In the genomic region with DNA sequence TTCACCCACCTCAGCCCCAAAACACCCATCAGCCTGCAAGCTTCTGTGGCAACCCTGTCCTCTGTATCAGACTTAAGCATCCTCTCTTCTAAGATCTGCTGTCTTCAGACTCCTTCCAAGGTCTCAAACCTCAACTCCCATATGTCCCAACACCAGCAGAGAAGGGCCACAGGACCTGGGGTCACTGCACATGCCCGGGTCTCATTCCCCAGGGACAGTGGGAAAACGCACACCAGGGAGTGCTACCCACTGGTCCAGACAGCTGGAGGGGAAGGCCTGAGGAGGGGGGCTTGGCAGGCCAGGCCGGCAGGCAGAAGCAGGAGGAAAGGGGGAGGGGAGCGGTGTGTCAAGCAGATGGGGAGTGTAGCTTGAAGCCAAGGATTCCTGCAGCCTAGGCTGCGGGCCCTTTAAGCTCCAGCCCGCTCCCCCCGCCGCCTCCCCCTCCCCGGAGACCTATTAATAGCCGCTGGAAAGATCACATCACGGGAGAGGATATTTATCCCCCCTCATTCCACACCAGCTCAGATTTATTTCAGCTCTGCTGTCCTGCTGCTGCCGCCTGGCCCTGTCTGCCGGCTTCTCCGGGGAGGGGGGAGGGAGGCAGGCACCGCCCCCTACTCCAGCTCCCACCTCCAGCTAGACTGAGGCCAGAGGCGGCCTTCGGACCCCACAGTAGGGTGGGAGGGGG, we compare ENCODE assay signal across 8 cellular contexts. TPM values are rescaled to one million over a fixed set of nuclear protein-coding genes. Genes with fewer than 3 reads are reported as not detected.
DNase-seq lines count a peak whose midpoint lies in the region; ATAC-seq and TF ChIP-seq lines count a peak whose summit lies in the region.

No MANE protein-coding gene starts in this region.

- H3K9me3 ChIP-seq in AG04450 (ENCODE audit: control insufficient read depth, insufficient read depth, low read length) = no peaks in the 10 kb centered on the region; the same call in 1 of the 2 replicates

- POLR2A ChIA-PET in AG04450 (lab: Yijun Ruan, JAX) = interaction anchor here (0.6 to 5.1 kb wide), 14 partner anchors 15 to 400 kb away, joined by 3 to 81 read pairs (median 5); partner anchors contain the start of genes ARCN1, BCL9L, CENATAC and DDX6
- POLR2A ChIA-PET in HEK293T (lab: Yijun Ruan, JAX) = interaction anchor here (0.9 to 6.6 kb wide), 7 partner anchors 13 to 117 kb away, joined by 3 to 50 read pairs (median 8); partner anchors contain the start of genes BCL9L and DDX6
- POLR2A ChIA-PET in activated B cell treated with CpG ODN at 0.5 μM for 24 hours (lab: Charles Lee) = interaction anchor here (0.6 to 9.3 kb wide), 9 partner anchors 11 to 119 kb away, joined by 3 to 109 read pairs (median 8); partner anchors contain the start of genes BCL9L, DDX6 and UPK2

- H3K27me3 Mint-ChIP-seq in activated B cell treated with CpG ODN at 0.5 μM for 24 hours = no peaks in the 10 kb centered on the region
- H3K27me3 Mint-ChIP-seq in neural crest cell (ENCODE audit: low read depth) = no peaks in the 10 kb centered on the region

- H3K27me3 ChIP-seq in AG04450 (ENCODE audit: control insufficient read depth, insufficient read depth, low read length) (no peaks in the 10 kb centered on the region), foreskin keratinocyte (no peaks in the 10 kb centered on the region)

- CTCF ChIA-PET in AG04450 (lab: Charles Lee) (interaction anchor here (0.6 to 6.4 kb wide), 6 partner anchors 15 to 109 kb away, joined by 3 to 76 read pairs (median 5); partner anchors contain the start of gene BCL9L), HEK293T (lab: Yijun Ruan, JAX) (interaction anchor here (0.5 to 2.8 kb wide), 8 partner anchors 14 to 406 kb away, joined by 3 to 19 read pairs (median 4); partner anchors contain the start of genes BCL9L and DDX6), activated B cell treated with CpG ODN at 0.5 μM for 24 hours (lab: Charles Lee) (interaction anchor here (0.8 to 7.9 kb wide), 4 partner anchors 17 to 119 kb away, joined by 3 to 55 read pairs (median 5); partner anchors contain the start of gene BCL9L)

- TF ChIP-seq CTCF in AG04450 (IDR thresholded peaks at IDR 0.05; ENCODE audit: low read depth, low read length) (no peak), activated B cell treated with CpG ODN at 0.5 μM for 24 hours (IDR thresholded peaks at IDR 0.05) (no peak), foreskin keratinocyte (conservative IDR thresholded peaks at IDR 0.05) (no peak), neural crest cell (conservative IDR thresholded peaks at IDR 0.05) (no peak)

- H3K27ac Mint-ChIP-seq in activated B cell treated with CpG ODN at 0.5 μM for 24 hours (peak overlapping the region; percentile 56), neural crest cell (ENCODE audit: unreplicated experiment) (peak overlapping the region; percentile 5)

- H3K36me3 Mint-ChIP-seq in activated B cell treated with CpG ODN at 0.5 μM for 24 hours (ENCODE audit: low read depth) = peaks cover 21% of the 10 kb centered on the region
- H3K36me3 Mint-ChIP-seq in neural crest cell (ENCODE audit: low read depth) = no peaks in the 10 kb centered on the region

- DNase-seq in AG04450 (ENCODE audit: low read depth, low spot score) = peak; percentile 83
- DNase-seq in HEK293T (ENCODE audit: extremely low spot score) = peak; percentile 61
- no peak for DNase-seq in activated B cell treated with CpG ODN at 0.5 μM for 24 hours
- no peak for DNase-seq in foreskin keratinocyte
- no peak for DNase-seq in neural crest cell (ENCODE audit: low read depth, low spot score)
- no peak for DNase-seq in NCI-H1930 (lab: John Stamatoyannopoulos, UW)

- H3K4me3 Mint-ChIP-seq in activated B cell treated with CpG ODN at 0.5 μM for 24 hours (no peak overlapping the region), neural crest cell (no peak overlapping the region)

- H3K4me1 ChIP-seq in foreskin keratinocyte = peaks cover 37% of the 10 kb centered on the region

- peak overlapping the region; percentile 60 for H3K4me3 ChIP-seq in AG04450 (ENCODE audit: low read depth, low read length)

- intact Hi-C loops in activated B cell treated with CpG ODN at 0.5 μM for 24 hours (cut with micrococcal nuclease) = no loop called here

- no peaks in the 10 kb centered on the region for H3K9me3 Mint-ChIP-seq in activated B cell treated with CpG ODN at 0.5 μM for 24 hours
- H3K9me3 Mint-ChIP-seq in neural crest cell = no peaks in the 10 kb centered on the region

- H3K4me1 Mint-ChIP-seq in activated B cell treated with CpG ODN at 0.5 μM for 24 hours = peaks cover 50% of the 10 kb centered on the region
- H3K4me1 Mint-ChIP-seq in neural crest cell = peaks cover 43% of the 10 kb centered on the region

- peak overlapping the region; percentile 97 for H3K27ac ChIP-seq in AG04450 (ENCODE audit: low read depth, low read length)
- peak overlapping the region; percentile 78 for H3K27ac ChIP-seq in foreskin keratinocyte

- ATAC-seq in activated B cell treated with CpG ODN at 0.5 μM for 24 hours (ENCODE audit: low read depth) (no peak), foreskin keratinocyte (no peak), HG03520 (IDR thresholded peaks at IDR 0.05; ENCODE audit: unreplicated experiment) (no peak), GM21390 (IDR thresholded peaks at IDR 0.05; ENCODE audit: unreplicated experiment) (no peak)

TF ChIP-seq in HEK293T, 16 proteins besides CTCF, POLR2A, EP300 and RAD21:
- TF ChIP-seq SUZ12 (IDR thresholded peaks at IDR 0.05) = no peak
- peak; percentile 46; the same call in 1 of the 2 replicates for TF ChIP-seq FOXM1 (IDR thresholded peaks at IDR 0.05; ENCODE audit: borderline replicate concordance)
- TF ChIP-seq BHLHE40 (IDR thresholded peaks at IDR 0.05; ENCODE audit: borderline replicate concordance) = no peak
- TF ChIP-seq ELF4 (IDR thresholded peaks at IDR 0.05) = no peak
- TF ChIP-seq LEF1 (IDR thresholded peaks at IDR 0.05; ENCODE audit: borderline replicate concordance) = no peak
- TF ChIP-seq CTBP1 (IDR thresholded peaks at IDR 0.05; ENCODE audit: borderline replicate concordance) = no peak
- peak; percentile 25 for TF ChIP-seq L3MBTL2 (conservative IDR thresholded peaks at IDR 0.05)
- no peak for TF ChIP-seq TARDBP (IDR thresholded peaks at IDR 0.05)
- TF ChIP-seq ZNF384 (IDR thresholded peaks at IDR 0.05) = no peak
- TF ChIP-seq HDGF (IDR thresholded peaks at IDR 0.05; ENCODE audit: borderline replicate concordance) = peak; percentile 31; the same call in 1 of the 2 replicates
- TF ChIP-seq FOXA1 (IDR thresholded peaks at IDR 0.05) = no peak
- no peak for TF ChIP-seq ARNT (IDR thresholded peaks at IDR 0.05)

RNA-seq across cellular contexts. Expression of gene BCL9L, which starts 16.7 kb away (rescaled TPM):
- polyA plus RNA-seq in AG04450 (2011; rRNA removed) (2.5 and 5.7 TPM in 2 replicates), foreskin keratinocyte (22.1 and 22.9 TPM in 2 replicates)
- 6.5 and 7.3 TPM in 2 replicates for polyA minus RNA-seq in AG04450 (2011; rRNA and poly(A)+ RNA removed)
- total RNA-seq in activated B cell treated with CpG ODN at 0.5 μM for 24 hours (20.4 and 21.9 TPM in 2 replicates), foreskin keratinocyte (54.6 and 61.4 TPM in 2 replicates), neural crest cell (19.2 and 21.2 TPM in 2 replicates)

RNA-seq across cellular contexts. Expression of gene CXCR5, which starts 25.4 kb away (rescaled TPM):
- not detected in 2 replicates for polyA plus RNA-seq in AG04450 (2011; rRNA removed)
- not detected in 2 replicates for polyA minus RNA-seq in AG04450 (2011; rRNA and poly(A)+ RNA removed)
- total RNA-seq in activated B cell treated with CpG ODN at 0.5 μM for 24 hours = 198 and 199 TPM in 2 replicates
- not detected in 2 replicates for total RNA-seq in foreskin keratinocyte
- polyA plus RNA-seq in foreskin keratinocyte = 0.01 TPM in 1 of 2 replicates, not detected in the other
- not detected in 2 replicates for total RNA-seq in neural crest cell

RNA-seq across cellular contexts. Expression of gene UPK2, which starts 47.0 kb away (rescaled TPM):
- polyA plus RNA-seq in AG04450 (2011; rRNA removed) (0.20 TPM in 1 of 2 replicates, not detected in the other), foreskin keratinocyte (0.25 and 0.32 TPM in 2 replicates)
- polyA minus RNA-seq in AG04450 (2011; rRNA and poly(A)+ RNA removed) = not detected in 2 replicates
- total RNA-seq in activated B cell treated with CpG ODN at 0.5 μM for 24 hours (0.27 TPM in 1 of 2 replicates, not detected in the other), foreskin keratinocyte (0.11 and 0.20 TPM in 2 replicates), neural crest cell (not detected in 2 replicates)

Comparison
In these comparisons a context has a peak if more than half of its experiments do, and no peak if none do; other contexts are left out.
1. DNase-seq: peak in AG04450 (single experiment) and HEK293T (single experiment); none in activated B cell treated with CpG ODN at 0.5 μM for 24 hours (single experiment), foreskin keratinocyte (0 of 2), neural crest cell (single experiment) and NCI-H1930 (0 of 2).
2. RNA of gene CXCR5, which starts 25.4 kb away (total RNA-seq): 198 to 199 TPM in activated B cell treated with CpG ODN at 0.5 μM for 24 hours; not detected in foreskin keratinocyte and not detected in neural crest cell; every median in the first group is over 100 times any median in the second.